ENCODE assay signal across 8 cellular contexts in genomic region chr1:53328009-53328489, GRCh38. TPM values are rescaled to one million over a fixed set of nuclear protein-coding genes. Genes with fewer than 3 reads are reported as not detected.
DNase-seq lines count a peak whose midpoint lies in the region; ATAC-seq, FAIRE-seq and TF ChIP-seq lines count a peak whose summit lies in the region.

Gene LRP8 (minus strand): TSS chr1:53328070. CDS start chr1:53327912, 158 bp downstream.

- FAIRE-seq in H1 (lab: Jason Lieb, UNC), result no peak

- H2BK5ac ChIP-seq in H1 (ENCODE audit: low read depth, low read length), result peak within 1 kb of the TSS; percentile 99

- 0 out of 2 replicates have a peak within 1 kb of the TSS, but pooled peaks have one; percentile 39 for H2BK12ac ChIP-seq in H1 (ENCODE audit: low read depth, low read length)

- peak within 1 kb of the TSS; percentile 78 to 84 (median 82) for H3K9ac ChIP-seq in H1 (replicated peaks in 1 of 4; ENCODE audit: extremely low read depth in 1 of 4, low read depth in 3 of 4, low read length in 3 of 4)

- H3K79me2 ChIP-seq in H1 (ENCODE audit: control insufficient read depth in 1 of 2, insufficient read depth in 2 of 2, low read length in 2 of 2), result peaks cover 13 to 27% of the 10 kb centered on the region in 2 experiments

- H4K5ac ChIP-seq in H1 (ENCODE audit: insufficient read length, low read depth, low read length), result peak within 1 kb of the TSS; percentile 93

- peak within 1 kb of the TSS; percentile 71; the same call in 1 of the 2 replicates for H2AFZ ChIP-seq in H1 (ENCODE audit: low read length)

- DNase-seq in AG04449 (ENCODE audit: low read depth, low spot score), result no peak
- DNase-seq in NCI-H82 (lab: John Stamatoyannopoulos, UW), result peak; percentile 82
- DNase-seq in H1 (ENCODE audit: low read depth in 1 of 2, low spot score in 2 of 2), result peak in 1 of 2 experiments; percentile 82
- DNase-seq in midbrain (lab: John Stamatoyannopoulos, UW), result peak; percentile 63
- peak; percentile 75 to 78 for DNase-seq in stimulated activated CD8-positive, alpha-beta memory T cell treated with anti-CD3 and anti-CD28 coated beads, Interleukin-2, amount 100 ng/mL, for 48 hours (ENCODE audit: low read depth in 2 of 2)

- peaks cover 11 to 20% (median 14%) of the 10 kb centered on the region in 4 experiments; a peak in 7 of 8 replicates for H3K36me3 ChIP-seq in H1 (ENCODE audit: control insufficient read depth in 2 of 4, insufficient read depth in 4 of 4, low read length in 3 of 4)

- CTCF ChIA-PET in AG04449 (lab: Yijun Ruan, JAX) (no interaction called here), H1 (lab: Charles Lee; ENCODE audit: partially characterized antibody) (interaction anchor here (1.1 kb wide), 1 partner anchor 65 kb away, joined by 4 read pairs; no protein-coding TSS in a partner anchor)
- CTCF ChIA-PET in activated CD8-positive, alpha-beta memory T cell treated with anti-CD3 and anti-CD28 coated beads for 36 hours (lab: Charles Lee), result no interaction called here

- peaks cover 5 to 9% of the 10 kb centered on the region in 2 experiments for H4K20me1 ChIP-seq in H1 (replicated peaks in 1 of 2; ENCODE audit: control insufficient read depth in 1 of 2, insufficient read depth in 2 of 2, low read length in 2 of 2)

- H3K56ac ChIP-seq in H1 (replicated peaks; ENCODE audit: insufficient read length, low read depth, low read length), result peak within 1 kb of the TSS; percentile 98

- peak within 1 kb of the TSS; percentile 78; the same call in 1 of the 2 replicates for H3K27ac ChIP-seq in H1 (ENCODE audit: low read depth, low read length)

- TF ChIP-seq EP300 in H1 (IDR thresholded peaks at IDR 0.05; ENCODE audit: borderline replicate concordance in 1 of 2, low read depth in 2 of 2, low read length in 2 of 2), result no peak

- no peak within 1 kb of the TSS for H2BK120ac ChIP-seq in H1 (replicated peaks; ENCODE audit: low read depth, low read length)

- peaks cover 13% of the 10 kb centered on the region for H3K79me1 ChIP-seq in H1 (ENCODE audit: low read depth, low read length)

- no peak within 1 kb of the TSS for H3K14ac ChIP-seq in H1 (ENCODE audit: insufficient read length)

- H3K4me2 ChIP-seq in H1 (ENCODE audit: insufficient read depth in 1 of 2, low read depth in 2 of 2, low read length in 2 of 2), result peak within 1 kb of the TSS; percentile 91 to 98

- peak within 1 kb of the TSS; percentile 56; the same call in 1 of the 2 replicates for H2AK5ac ChIP-seq in H1 (ENCODE audit: low read depth, low read length)

- peak within 1 kb of the TSS; percentile 99 for H4K91ac ChIP-seq in H1 (replicated peaks; ENCODE audit: insufficient read length, low read length)

- peaks cover 4 to 15% (median 9%) of the 10 kb centered on the region in 4 experiments for H3K4me1 ChIP-seq in H1 (replicated peaks in 1 of 4; ENCODE audit: control insufficient read depth in 3 of 4, insufficient read depth in 4 of 4, low read length in 3 of 4)

- H3K23me2 ChIP-seq in H1 (ENCODE audit: low read depth, low read length), result peaks cover 16% of the 10 kb centered on the region

- ATAC-seq in GM19023 (IDR thresholded peaks at IDR 0.05; ENCODE audit: unreplicated experiment) (peak; percentile 47), HG03196 (IDR thresholded peaks at IDR 0.05; ENCODE audit: unreplicated experiment) (peak; percentile 38)

- peak within 1 kb of the TSS; percentile 95 for H3K4ac ChIP-seq in H1 (replicated peaks; ENCODE audit: insufficient read length, low read depth, low read length)

- peak within 1 kb of the TSS; percentile 92 for H2BK15ac ChIP-seq in H1 (ENCODE audit: low read length)

- POLR2A ChIA-PET in AG04449 (lab: Yijun Ruan, JAX), result no interaction called here
- POLR2A ChIA-PET in activated CD8-positive, alpha-beta memory T cell treated with anti-CD3 and anti-CD28 coated beads for 36 hours (lab: Charles Lee), result no interaction called here
- POLR2A ChIA-PET in H1 (lab: Charles Lee; ENCODE audit: partially characterized antibody), result no interaction called here

- no peak within 1 kb of the TSS for H3K23ac ChIP-seq in H1 (ENCODE audit: insufficient read length)

- H3K4me3 ChIP-seq in AG04449 (ENCODE audit: low read depth, low read length) (peak within 1 kb of the TSS; percentile 67), H1 (ENCODE audit: extremely low read depth in 1 of 4, insufficient read depth in 2 of 4, low read depth in 3 of 4, low read length in 4 of 4) (peak within 1 kb of the TSS; percentile 74 to 87 (median 80))

- no peak for TF ChIP-seq RAD21 in H1 (IDR thresholded peaks at IDR 0.05 in 1 of 2, conservative IDR thresholded peaks at IDR 0.05 in 1 of 2; ENCODE audit: low read depth in 2 of 2, low read length in 2 of 2)

- no peak within 1 kb of the TSS; the same call in 1 of the 2 replicates for H2BK20ac ChIP-seq in H1 (ENCODE audit: low read length)

- H4K8ac ChIP-seq in H1 (ENCODE audit: extremely low read depth, insufficient read depth, low read length), result peak within 1 kb of the TSS; percentile 92

- TF ChIP-seq CTCF in AG04449 (IDR thresholded peaks at IDR 0.05; ENCODE audit: insufficient read depth, low read length, missing control alignments) (no peak), H1 (IDR thresholded peaks at IDR 0.05; ENCODE audit: control extremely low read depth in 1 of 3, insufficient read depth in 1 of 3, low read depth in 1 of 3, low read length in 3 of 3) (no peak)

- no peaks in the 10 kb centered on the region for H3K9me3 ChIP-seq in H1 (ENCODE audit: insufficient read depth in 2 of 2, low read depth in 1 of 2, low read length in 1 of 2)

- no peaks in the 10 kb centered on the region; a peak in 1 of 7 replicates for H3K27me3 ChIP-seq in H1 (replicated peaks in 1 of 4; ENCODE audit: control insufficient read depth in 3 of 4, extremely low read depth in 1 of 4, insufficient read depth in 3 of 4, low read length in 3 of 4)

- no peak for TF ChIP-seq POLR2A in H1 (IDR thresholded peaks at IDR 0.05; ENCODE audit: control extremely low read depth in 1 of 2, low read depth in 2 of 2, low read length in 2 of 2)

- peak within 1 kb of the TSS; percentile 99 for H3K18ac ChIP-seq in H1 (ENCODE audit: extremely low read depth, low read length)

- WGBS in H1 (ENCODE audit: extremely low coverage in 1 of 2, insufficient coverage in 1 of 2, insufficient read length in 1 of 2, insufficient replicate concordance in 2 of 2, low coverage in 1 of 2, low lambda C conversion rate in 2 of 2, missing lambda C conversion rate in 1 of 2), 2 experiments, result 2% methylated on average over 17 of the region's 50 CpGs; no CpG with 5 or more reads in 1 of the 2 experiments

TF ChIP-seq in H1, 55 proteins besides CTCF, POLR2A, EP300 and RAD21 (continues in another document):
- TF ChIP-seq CBX8 (IDR thresholded peaks at IDR 0.05; ENCODE audit: borderline replicate concordance, low read depth, low read length), result no peak
- no peak for TF ChIP-seq TBP (IDR thresholded peaks at IDR 0.05; ENCODE audit: low read depth, low read length)
- TF ChIP-seq ASH2L (IDR thresholded peaks at IDR 0.05; ENCODE audit: low read length), result no peak
- TF ChIP-seq BCL11A (IDR thresholded peaks at IDR 0.05; ENCODE audit: low read depth in 2 of 2, low read length in 2 of 2), result no peak
- TF ChIP-seq CREB1 (IDR thresholded peaks at IDR 0.05), result no peak
- no peak for TF ChIP-seq BRCA1 (IDR thresholded peaks at IDR 0.05; ENCODE audit: low read depth, low read length)
- no peak for TF ChIP-seq SP2 (IDR thresholded peaks at IDR 0.05; ENCODE audit: low read length)
- TF ChIP-seq GTF2F1 (IDR thresholded peaks at IDR 0.05; ENCODE audit: borderline replicate concordance, low read depth, low read length), result no peak
- TF ChIP-seq CHD2 (IDR thresholded peaks at IDR 0.05; ENCODE audit: low read length), result no peak
- 0 out of 2 replicates have a peak, but pooled peaks have one; percentile 18 for TF ChIP-seq PHF8 (conservative IDR thresholded peaks at IDR 0.05; ENCODE audit: low read depth, low read length)
- TF ChIP-seq YY1 (IDR thresholded peaks at IDR 0.05; ENCODE audit: low read depth, low read length), result no peak
- TF ChIP-seq JUN (IDR thresholded peaks at IDR 0.05; ENCODE audit: low read depth, low read length), result no peak
- 0 out of 2 replicates have a peak, but pooled peaks have one; percentile 44 for TF ChIP-seq TAF1 (IDR thresholded peaks at IDR 0.05; ENCODE audit: low read depth, low read length)
- no peak for TF ChIP-seq GABPA (IDR thresholded peaks at IDR 0.05; ENCODE audit: borderline replicate concordance, insufficient read depth, low read length)
- TF ChIP-seq ATF2 (IDR thresholded peaks at IDR 0.05; ENCODE audit: low read length), result no peak
- TF ChIP-seq FOSL1 (IDR thresholded peaks at IDR 0.05; ENCODE audit: insufficient read depth, low read depth, low read length), result no peak
- no peak for TF ChIP-seq JUND (IDR thresholded peaks at IDR 0.05; ENCODE audit: low read length)
- TF ChIP-seq EGR1 (IDR thresholded peaks at IDR 0.05; ENCODE audit: borderline replicate concordance, low read depth, low read length), result no peak
- no peak for TF ChIP-seq HDAC2 (IDR thresholded peaks at IDR 0.05; ENCODE audit: borderline replicate concordance in 1 of 2, low read depth in 2 of 2, low read length in 2 of 2)
- peak; percentile 38 for TF ChIP-seq KDM4A (IDR thresholded peaks at IDR 0.05; ENCODE audit: low read depth, low read length, severe bottlenecking)
- TF ChIP-seq POLR2AphosphoS5 (IDR thresholded peaks at IDR 0.05; ENCODE audit: low read depth, low read length), result no peak

RNA-seq across cellular contexts. Expression of gene LRP8, which starts in this region (rescaled TPM):
- total RNA-seq in activated CD8-positive, alpha-beta memory T cell treated with anti-CD3 and anti-CD28 coated beads for 36 hours, result 10 to 100 TPM; 56.7 to 59.5 TPM
- 66.4 and 68.1 TPM in 2 replicates for total RNA-seq in H1 (2021; fragmentation: NEBNext Ultra II Directional; extraction: Animal tissue kit (Norgen Biotek cat#: 25700))
- 63.2 and 74.6 TPM in 2 replicates for polyA plus RNA-seq in H1 (2011; rRNA removed)
- polyA plus RNA-seq in H1 (2011; cell fraction: cytosol; rRNA removed), result 70.8 TPM
- polyA plus RNA-seq in H1 (2011; cell fraction: nucleus; rRNA removed), result 254 TPM
- 37.5 to 52.4 TPM (median 44.7 TPM) in 4 replicates for polyA plus RNA-seq in H1 (2012, experiment 1 of 2)
- 7.8 TPM for polyA plus RNA-seq in H1 (2012, experiment 2 of 2)
- polyA plus RNA-seq in H1 (2013, experiment 1 of 2), result 62.6 TPM
- 67.6 TPM for polyA plus RNA-seq in H1 (2013, experiment 2 of 2)
- 214 and 223 TPM in 2 replicates for polyA minus RNA-seq in H1 (2011; rRNA and poly(A)+ RNA removed)
- polyA minus RNA-seq in H1 (2011; cell fraction: cytosol; rRNA and poly(A)+ RNA removed), result 69.7 TPM
- 139 TPM for polyA minus RNA-seq in H1 (2011; cell fraction: nucleus; rRNA and poly(A)+ RNA removed)
